18 cellular contexts compared by ENCODE assay signal in the genomic region with DNA sequence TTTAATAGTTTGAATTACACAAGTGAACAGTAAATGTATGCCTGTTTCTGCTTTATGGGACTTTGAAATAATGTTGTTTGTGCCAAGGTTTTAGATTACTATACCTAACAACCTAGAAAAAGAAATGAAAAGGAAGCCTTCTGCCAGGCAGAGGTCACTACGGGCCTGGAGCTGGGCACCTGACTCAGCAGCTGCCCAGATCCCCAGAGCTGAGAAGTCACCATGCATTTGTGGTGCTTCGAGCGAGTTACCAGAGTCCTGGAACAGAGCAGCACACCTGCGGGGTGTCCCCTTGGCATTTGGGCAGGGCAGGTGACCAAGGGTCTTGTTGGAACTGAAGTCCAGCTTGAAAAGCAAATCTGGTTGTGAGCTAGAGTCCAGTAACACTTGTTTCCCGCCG. TPM values are rescaled to one million over a fixed set of nuclear protein-coding genes. Genes with fewer than 3 reads are reported as not detected.
DNase-seq lines count a peak whose midpoint lies in the region; ATAC-seq and TF ChIP-seq lines count a peak whose summit lies in the region.
"Had no signal": no experiment of that assay in that cellular context is flagged by ENCODE, and none has a peak within 500 bp of the region (broad histone marks: within the 10 kb centered on the region; RNA-seq: fewer than 3 reads in every experiment).

No MANE protein-coding gene starts in this region.

- peak overlapping the region; percentile 19 for H3K27ac ChIP-seq in GM23248
- peak overlapping the region; percentile 72 to 96 for H3K27ac ChIP-seq in esophagus (ENCODE audit: low read depth in 2 of 2, low read length in 1 of 2)
- H3K27ac ChIP-seq in mucosa of rectum (ENCODE audit: low read depth in 2 of 2, low read length in 2 of 2), result peak overlapping the region; percentile 13 to 48
- H3K27ac ChIP-seq in smooth muscle cell (ENCODE audit: low read depth), result peak overlapping the region; percentile 52
- H3K27ac ChIP-seq in aorta (ENCODE audit: low read depth in 1 of 2, low read length in 2 of 2), result peak overlapping the region in 1 of 2 donors; percentile 85
- H3K27ac ChIP-seq: cardiac muscle cell, neutrophil had no signal

- WGBS in GM23248 (ENCODE audit: low coverage in 1 of 2, low lambda C conversion rate in 2 of 2, missing lambda C conversion rate in 2 of 2), 2 experiments, result 91 to 92% methylated on average over 6 of the region's 6 CpGs
- 72 to 74% methylated on average over 6 of the region's 6 CpGs for WGBS in esophagus, 2 donors
- whole genome bisulfite sequencing in smooth muscle cell (ENCODE audit: low lambda C conversion rate), result 97% methylated on average over 6 of the region's 6 CpGs
- 66 to 73% methylated on average over 6 of the region's 6 CpGs for WGBS in aorta, 2 donors

- peak overlapping the region; percentile 39; the same call in 1 of the 2 replicates for H3K9ac ChIP-seq in GM23248
- H3K9ac ChIP-seq in mucosa of rectum (ENCODE audit: low read depth in 1 of 2, low read length in 2 of 2), result peak overlapping the region in 1 of 2 donors; percentile 26
- H3K9ac ChIP-seq in smooth muscle cell (ENCODE audit: low read depth), result no peak overlapping the region

- in situ Hi-C loops in GM23248 (cut with MboI), result no loop called here

- H3K27me3 ChIP-seq in GM23248 (replicated peaks; ENCODE audit: insufficient read depth) (no peaks in the 10 kb centered on the region), esophagus (ENCODE audit: control insufficient read depth in 1 of 2, insufficient read depth in 2 of 2, low read length in 2 of 2) (no peaks in the 10 kb centered on the region), mucosa of rectum (ENCODE audit: control insufficient read depth in 2 of 2, insufficient read depth in 2 of 2, low read length in 2 of 2) (no peaks in the 10 kb centered on the region), smooth muscle cell (ENCODE audit: low read depth) (no peaks in the 10 kb centered on the region), aorta (ENCODE audit: control insufficient read depth in 1 of 2, insufficient read depth in 2 of 2, low read length in 1 of 2) (no peaks in the 10 kb centered on the region)
- H3K27me3 ChIP-seq: cardiac muscle cell, neutrophil had no signal

- no peak for DNase-seq in GM23248
- no peak for DNase-seq in smooth muscle cell (lab: John Stamatoyannopoulos, UW; ENCODE audit: unreplicated experiment)
- no peak for DNase-seq in aorta
- DNase-seq in HuH-7.5 (ENCODE audit: low spot score), result no peak
- no peak for DNase-seq in GM20000 (ENCODE audit: low spot score)
- DNase-seq: GDM1; Karpas-422; NCI-H2171 treated with DMSO at 0.1 percent for 48 hours; NCI-H748 treated with DMSO at 0.1 percent for 48 hours; stimulated activated CD4-positive, alpha-beta T cell treated with anti-CD3 and anti-CD28 coated beads, Interleukin-4, amount 100 ng/mL, for 24 hours had no signal

- H3K9me3 ChIP-seq in GM23248 (ENCODE audit: low read depth) (no peaks in the 10 kb centered on the region), esophagus (ENCODE audit: control insufficient read depth in 2 of 2, insufficient read depth in 1 of 2, low read depth in 1 of 2, low read length in 1 of 2) (no peaks in the 10 kb centered on the region), mucosa of rectum (ENCODE audit: control insufficient read depth in 2 of 2, low read length in 2 of 2) (no peaks in the 10 kb centered on the region), smooth muscle cell (replicated peaks; ENCODE audit: low read depth) (no peaks in the 10 kb centered on the region), aorta (ENCODE audit: control insufficient read depth, low read length) (no peaks in the 10 kb centered on the region)
- H3K9me3 ChIP-seq: neutrophil had no signal

- no peak for TF ChIP-seq CTCF in smooth muscle cell (IDR thresholded peaks at IDR 0.05; ENCODE audit: borderline replicate concordance, insufficient read depth, poor library complexity, severe bottlenecking)
- no peak for TF ChIP-seq CTCF in GM20000 (IDR thresholded peaks at IDR 0.05; ENCODE audit: extremely low read depth, missing control alignments)

- H3K9me2 ChIP-seq in GM23248 (ENCODE audit: insufficient read depth), result no peaks in the 10 kb centered on the region

- H3K36me3 ChIP-seq in GM23248 (ENCODE audit: low read depth) (peaks cover 9% of the 10 kb centered on the region), esophagus (ENCODE audit: control insufficient read depth in 2 of 2, insufficient read depth in 2 of 2, low read length in 1 of 2) (peaks cover 0 to 3% of the 10 kb centered on the region in 2 donors), mucosa of rectum (ENCODE audit: control insufficient read depth in 2 of 2, insufficient read depth in 2 of 2, low read length in 2 of 2) (no peaks in the 10 kb centered on the region), smooth muscle cell (ENCODE audit: low read depth) (no peaks in the 10 kb centered on the region), aorta (ENCODE audit: control insufficient read depth in 1 of 2, insufficient read depth in 2 of 2, low read length in 1 of 2) (no peaks in the 10 kb centered on the region)
- H3K36me3 ChIP-seq: cardiac muscle cell, neutrophil had no signal

- ATAC-seq in aorta (ENCODE audit: low FRiP score), result no peak
- ATAC-seq in GM21737 (IDR thresholded peaks at IDR 0.05; ENCODE audit: unreplicated experiment), result no peak
- ATAC-seq: activated CD4-positive, CD25-positive, alpha-beta regulatory T cell treated with anti-CD3 and anti-CD28 coated beads, Interleukin-2, amount 50 U/mL, for 24 hours; SK-N-SH treated with all-trans-retinoic acid at 6 μM for 48 hours had no signal

- H3F3A ChIP-seq in GM23248 (ENCODE audit: insufficient read depth), result peaks cover 5% of the 10 kb centered on the region
- no peaks in the 10 kb centered on the region for H3F3A ChIP-seq in smooth muscle cell (ENCODE audit: low read depth)

- intact Hi-C loops in aorta (cut with DNase I), result no loop called here

- H3K4me3 ChIP-seq in GM23248 (no peak overlapping the region), esophagus (ENCODE audit: low read depth in 1 of 2, low read length in 2 of 2) (no peak overlapping the region), mucosa of rectum (ENCODE audit: low read length in 2 of 2) (no peak overlapping the region), smooth muscle cell (no peak overlapping the region), aorta (ENCODE audit: low read length in 2 of 2) (no peak overlapping the region)
- H3K4me3 ChIP-seq: cardiac muscle cell had no signal

- H3K4me1 ChIP-seq in GM23248 (ENCODE audit: insufficient read depth), result peaks cover 18% of the 10 kb centered on the region
- peaks cover 3 to 4% of the 10 kb centered on the region in 2 donors for H3K4me1 ChIP-seq in esophagus (ENCODE audit: control insufficient read depth in 2 of 2, insufficient read depth in 2 of 2, low read length in 1 of 2)
- peaks cover 13 to 35% of the 10 kb centered on the region in 2 donors for H3K4me1 ChIP-seq in mucosa of rectum (ENCODE audit: control insufficient read depth in 2 of 2, insufficient read depth in 2 of 2, low read length in 2 of 2)
- no peaks in the 10 kb centered on the region for H3K4me1 ChIP-seq in smooth muscle cell (ENCODE audit: low read depth)
- peaks cover 0 to 6% of the 10 kb centered on the region in 2 donors for H3K4me1 ChIP-seq in aorta (ENCODE audit: control insufficient read depth in 1 of 2, insufficient read depth in 2 of 2, low read length in 2 of 2)

- peaks cover 100% of the 10 kb centered on the region for H3K79me2 ChIP-seq in GM23248 (ENCODE audit: insufficient read depth)
- peaks cover 55% of the 10 kb centered on the region for H3K79me2 ChIP-seq in smooth muscle cell (ENCODE audit: low read depth)

- H2AFZ ChIP-seq in GM23248 (no peak overlapping the region), smooth muscle cell (ENCODE audit: low read depth) (no peak overlapping the region)

- H4K20me1 ChIP-seq in GM23248 (ENCODE audit: insufficient read depth) (no peaks in the 10 kb centered on the region), smooth muscle cell (ENCODE audit: low read depth) (peaks cover 5% of the 10 kb centered on the region)

- H3K4me2 ChIP-seq in GM23248 (ENCODE audit: unreplicated experiment), result no peak overlapping the region
- no peak overlapping the region for H3K4me2 ChIP-seq in smooth muscle cell

RNA-seq across cellular contexts. Expression of gene EGFR, which starts 25.5 kb away (rescaled TPM):
- 53.5 and 55.0 TPM in 2 replicates for total RNA-seq in GM23248 (2014; rRNA removed; shearing (Covaris generic))
- 48.7 and 50.9 TPM in 2 replicates for polyA plus RNA-seq in GM23248 (2016; fragmentation: Nextera tagmentation; extraction: Ambion mirVana)
- 10 to 100 TPM; 12.8 to 16.1 TPM for polyA plus RNA-seq in esophagus
- total RNA-seq in smooth muscle cell, result 21.6 and 31.1 TPM in 2 replicates
- polyA plus RNA-seq in smooth muscle cell, result 9.0 and 20.5 TPM in 2 replicates
- total RNA-seq in aorta, result 10 to 100 TPM; 70.5 to 72.4 TPM
- 10 to 100 TPM in 1 of 2 donors, 1 to 10 TPM in 1; 3.0 to 11.3 TPM for polyA plus RNA-seq in aorta
- polyA plus RNA-seq: CD14-positive monocyte had no signal
